30 cellular contexts compared by ENCODE assay signal in the genomic region with DNA sequence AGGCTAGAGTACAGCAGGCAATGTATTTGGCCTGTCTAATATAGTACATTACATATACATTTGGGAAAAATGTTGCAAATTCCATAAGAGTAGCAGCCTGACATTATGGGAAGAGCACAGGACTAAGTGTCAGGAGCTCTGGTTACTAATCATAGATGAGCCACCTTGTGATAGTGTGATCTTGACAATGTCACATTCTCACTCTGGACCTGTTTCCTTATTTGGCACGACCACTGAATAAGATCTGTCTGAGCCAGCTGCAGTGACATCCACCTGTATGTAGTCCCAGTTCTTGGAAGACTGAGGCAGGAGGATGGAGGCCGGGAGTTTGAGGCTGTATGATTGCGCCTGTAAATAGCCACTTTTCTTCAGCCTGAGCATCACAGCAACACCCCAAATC.
"Had no signal": no experiment of that assay in that cellular context is flagged by ENCODE, and none has a peak within 500 bp of the region (broad histone marks: within the 10 kb centered on the region; RNA-seq: fewer than 3 reads in every experiment).

No MANE protein-coding gene starts in this region.

- H3K27me3 ChIP-seq: neural progenitor cell, neutrophil, stomach, testis, thyroid gland, transverse colon, upper lobe of left lung, vagina had no signal

- H3K4me3 ChIP-seq: lung, neural progenitor cell, psoas muscle, skin epidermis, stomach, testis, thyroid gland, transverse colon, upper lobe of left lung, vagina had no signal

- H3K9me3 Mint-ChIP-seq: neural progenitor cell had no signal

- H3K9ac ChIP-seq: neural progenitor cell, parathyroid adenoma had no signal

- FAIRE-seq: keratinocyte had no signal

- H3K79me2 ChIP-seq: parathyroid adenoma had no signal

- ATAC-seq: left lobe of liver; natural killer cell; sciatic nerve; stimulated activated naive B cell treated with anti-CD40 and anti-IgM and Interleukin-4, amounts not matched to agents 10 μg/mL and 1 μg/mL and 100 μg/mL, for 72 hours; stimulated activated naive CD8-positive, alpha-beta T cell treated with anti-CD3 and anti-CD28 coated beads, Interleukin-15, Interleukin-2, amounts not matched to agents 100 U/mL and 50 U/mL, for 24 hours had no signal

- H3K36me3 Mint-ChIP-seq: mesothelial cell of epicardium, natural killer cell, neural progenitor cell had no signal

- DNase-seq: hippocampal formation; kidney glomerular epithelial cell; left cardiac atrium; mesendoderm; naive B cell; natural killer cell; nephron progenitor cell; occipital lobe; psoas muscle; stimulated activated CD4-positive, alpha-beta T cell treated with anti-CD3 and anti-CD28 coated beads, Interleukin-12 subunit alpha, Interleukin-12 subunit beta, amount 100 ng/mL, for 4 hours; stimulated activated CD4-positive, alpha-beta T cell treated with anti-CD3 and anti-CD28 coated beads, Interleukin-15, amount 100 ng/mL, for 24 hours; stimulated activated CD4-positive, alpha-beta T cell treated with anti-CD3 and anti-CD28 coated beads, Interleukin-2, amount 100 ng/mL, for 24 hours; stimulated activated CD4-positive, alpha-beta T cell treated with anti-CD3 and anti-CD28 coated beads, Interleukin-4, amount 100 ng/mL, for 1 hour; stimulated activated naive B cell treated with anti-CD40 and anti-IgM and Interleukin-4, amounts not matched to agents 10 μg/mL and 1 μg/mL and 100 μg/mL, for 72 hours; stimulated activated naive CD8-positive, alpha-beta T cell treated with anti-CD3 and anti-CD28 coated beads, Interleukin-15, Interleukin-2, amounts not matched to agents 100 U/mL and 50 U/mL, for 24 hours; stomach; testis; thyroid gland; transverse colon; upper lobe of left lung had no signal

- H2AFZ ChIP-seq: neural progenitor cell, parathyroid adenoma had no signal

- H3K9me3 ChIP-seq: neutrophil, psoas muscle, stomach, testis, thyroid gland, transverse colon, vagina had no signal

- H3K36me3 ChIP-seq: neural progenitor cell, neutrophil, stomach, thyroid gland, transverse colon, upper lobe of left lung, vagina had no signal

- H3K4me2 ChIP-seq: neural progenitor cell had no signal

- H3K27ac Mint-ChIP-seq: mesothelial cell of epicardium; naive B cell; natural killer cell; nephron progenitor cell; neural progenitor cell; stimulated activated naive B cell treated with anti-CD40 and anti-IgM and Interleukin-4, amounts not matched to agents 10 μg/mL and 1 μg/mL and 100 μg/mL, for 72 hours had no signal

- H3K27ac ChIP-seq: neural progenitor cell, neutrophil, parathyroid adenoma, psoas muscle, skin epidermis, stomach, testis, thyroid gland, transverse colon, upper lobe of left lung, vagina had no signal

- H3K4me3 Mint-ChIP-seq: mesothelial cell of epicardium; naive B cell; natural killer cell; nephron progenitor cell; neural progenitor cell; stimulated activated naive B cell treated with anti-CD40 and anti-IgM and Interleukin-4, amounts not matched to agents 10 μg/mL and 1 μg/mL and 100 μg/mL, for 72 hours had no signal
